ENCODE assay signal across 8 cellular contexts in genomic region chr10:104268691-104269645, GRCh38. TPM values are rescaled to one million over a fixed set of nuclear protein-coding genes. Genes with fewer than 3 reads are reported as not detected.
DNase-seq lines count a peak whose midpoint lies in the region; ATAC-seq and TF ChIP-seq lines count a peak whose summit lies in the region.

Gene GSTO2 (plus strand): TSS chr10:104269184. CDS start chr10:104274916, 5,732 bp downstream.

- TF ChIP-seq CTCF in AG04450 (IDR thresholded peaks at IDR 0.05; ENCODE audit: low read depth, low read length), result no peak

- POLR2A ChIA-PET in AG04450 (lab: Yijun Ruan, JAX), result interaction anchor here (0.6 to 1.0 kb wide), 2 partner anchors 9 to 37 kb away, joined by 4 read pairs; no protein-coding TSS in a partner anchor

- H3K27me3 ChIP-seq in AG04450 (ENCODE audit: control insufficient read depth, insufficient read depth, low read length), result no peaks in the 10 kb centered on the region

- peak within 1 kb of the TSS; percentile 77 for H3K4me3 ChIP-seq in AG04450 (ENCODE audit: low read depth, low read length)

- ATAC-seq in GM19025 (IDR thresholded peaks at IDR 0.05; ENCODE audit: low read depth, unreplicated experiment), result peak; percentile 98
- peak; percentile 99 for ATAC-seq in HG03280 (IDR thresholded peaks at IDR 0.05; ENCODE audit: unreplicated experiment)

- H3K27ac ChIP-seq in AG04450 (ENCODE audit: low read depth, low read length) (peak within 1 kb of the TSS; percentile 80), cingulate gyrus (ENCODE audit: low read depth, low read length) (peak within 1 kb of the TSS; percentile 67)

- peaks cover 12% of the 10 kb centered on the region; the same call in 1 of the 2 replicates for H3K9me3 ChIP-seq in AG04450 (ENCODE audit: control insufficient read depth, insufficient read depth, low read length)

- DNase-seq in AG04450 (ENCODE audit: low read depth, low spot score) (peak; percentile 95), NCI-H446 treated with DMSO at 0.1 percent for 48 hours (lab: John Stamatoyannopoulos, UW) (peak; percentile 94), kidney tubule cell (ENCODE audit: low spot score) (peak; percentile 100)
- DNase-seq in activated CD4-positive, alpha-beta T cell treated with anti-CD3 and anti-CD28 coated beads for 4 hours, result peak; percentile 96 to 98
- peak; percentile 87 to 96 for DNase-seq in stimulated activated CD4-positive, alpha-beta T cell treated with anti-CD3 and anti-CD28 coated beads, Interleukin-1b, Interleukin-23, amount 100 ng/mL, for 1 hour (ENCODE audit: low read depth in 2 of 2)

- CTCF ChIA-PET in AG04450 (lab: Charles Lee), result interaction anchor here (1.0 to 12.7 kb wide), 5 partner anchors 22 to 147 kb away, joined by 3 to 292 read pairs (median 4); partner anchors contain the start of gene SFR1

RNA-seq across cellular contexts. Expression of gene GSTO2, which starts in this region (rescaled TPM):
- 1.7 TPM in 2 replicates for polyA plus RNA-seq in AG04450 (2011; rRNA removed)
- polyA minus RNA-seq in AG04450 (2011; rRNA and poly(A)+ RNA removed), result 0.97 and 1.2 TPM in 2 replicates

Comparison
In these comparisons a context has a peak if more than half of its experiments do, and no peak if none do; other contexts are left out.
1. Peak in every context shown above with its lines: DNase-seq, ATAC-seq, H3K4me3 ChIP-seq and H3K27ac ChIP-seq.